Comparison of ENCODE assay signal across 13 cellular contexts in genomic region chr22:37751449-37752188, GRCh38. TPM values are rescaled to one million over a fixed set of nuclear protein-coding genes. Genes with fewer than 3 reads are reported as not detected.
DNase-seq lines count a peak whose midpoint lies in the region; ATAC-seq, FAIRE-seq and TF ChIP-seq lines count a peak whose summit lies in the region.
"Had no signal": no experiment of that assay in that cellular context is flagged by ENCODE, and none has a peak within 500 bp of the region (broad histone marks: within the 10 kb centered on the region; RNA-seq: fewer than 3 reads in every experiment).

No MANE protein-coding gene starts in this region.

- no peak for TF ChIP-seq EP300 in HepG2 (IDR thresholded peaks at IDR 0.05; ENCODE audit: low read depth in 2 of 2, low read length in 2 of 2)
- no peak for TF ChIP-seq EP300 in HepG2 (CRISPR knock-in tag; IDR thresholded peaks at IDR 0.05; ENCODE audit: borderline replicate concordance)

- CTCF ChIA-PET in mammary epithelial cell (lab: Charles Lee; ENCODE audit: low non-redundant PET) (interaction anchor here (0.5 to 0.6 kb wide), 3 partner anchors 41 to 200 kb away, joined by 3 to 6 read pairs (median 5); no protein-coding TSS in a partner anchor), HepG2 (lab: Yijun Ruan, JAX; ENCODE audit: low intra/inter-chr PET ratio, low total read pairs) (no interaction called here)

- H3K36me3 ChIP-seq in mammary epithelial cell (ENCODE audit: insufficient read depth, low read length) (peaks cover 20% of the 10 kb centered on the region), HepG2 (replicated peaks in 1 of 2; ENCODE audit: control insufficient read depth in 1 of 2, insufficient read depth in 2 of 2, low read length in 2 of 2) (peaks cover 2 to 24% of the 10 kb centered on the region in 2 experiments; a peak in 4 of 5 replicates), skeletal muscle tissue (ENCODE audit: control insufficient read depth in 3 of 3, insufficient read depth in 3 of 3, low read length in 3 of 3) (peaks cover 18 to 23% (median 22%) of the 10 kb centered on the region in 3 donors)

- H3K27ac ChIP-seq in mammary epithelial cell (ENCODE audit: insufficient read depth, low read depth, low read length) (peak overlapping the region; percentile 48), HepG2 (ENCODE audit: extremely low read length, insufficient read depth, low read length) (no peak overlapping the region), skeletal muscle tissue (ENCODE audit: low read depth, low read length) (peak overlapping the region; percentile 68)

- in situ Hi-C loops in mammary epithelial cell (cut with MboI; ENCODE audit: low sequenced_read_pairs in 2 of 2) = no loop called here
- in situ Hi-C loops in HepG2 (cut with HindIII; ENCODE audit: extremely low pct_ligation_motif_present, low pct_unique_long_range_greater_than_20kb) = no loop called here

- no peak overlapping the region for H2AFZ ChIP-seq in mammary epithelial cell (ENCODE audit: low read depth, low read length)
- no peak overlapping the region for H2AFZ ChIP-seq in HepG2 (ENCODE audit: low read length)

- H3K9ac ChIP-seq in mammary epithelial cell (ENCODE audit: insufficient read depth, low read length) = peak overlapping the region; percentile 2
- H3K9ac ChIP-seq in HepG2 (ENCODE audit: insufficient read depth, low read depth, low read length) = no peak overlapping the region
- peak overlapping the region; percentile 14 to 76 (median 63) for H3K9ac ChIP-seq in skeletal muscle tissue (ENCODE audit: low read depth in 1 of 3, low read length in 3 of 3)

- H3K4me3 ChIP-seq in mammary epithelial cell (replicated peaks in 1 of 3; ENCODE audit: insufficient read depth in 1 of 3, low read depth in 2 of 3, low read length in 3 of 3) (no peak overlapping the region), HepG2 (replicated peaks in 1 of 3; ENCODE audit: insufficient read depth in 1 of 3, low read depth in 2 of 3, low read length in 3 of 3) (no peak overlapping the region), skeletal muscle tissue (ENCODE audit: low read length in 3 of 3) (no peak overlapping the region)

- ATAC-seq in HepG2 (no peak), GM19328 (IDR thresholded peaks at IDR 0.05; ENCODE audit: unreplicated experiment) (no peak), HG02642 (IDR thresholded peaks at IDR 0.05; ENCODE audit: poor library complexity, unreplicated experiment) (no peak), GM18867 (IDR thresholded peaks at IDR 0.05; ENCODE audit: unreplicated experiment) (no peak)

- peak overlapping the region; percentile 32 for H3K4me2 ChIP-seq in mammary epithelial cell (ENCODE audit: insufficient read depth, low read depth, low read length)
- H3K4me2 ChIP-seq in HepG2 (ENCODE audit: low read depth, low read length) = peak overlapping the region; percentile 23; the same call in 1 of the 2 replicates

- H3K79me2 ChIP-seq in mammary epithelial cell (ENCODE audit: insufficient read depth, low read length) (peaks cover 70% of the 10 kb centered on the region), HepG2 (ENCODE audit: insufficient read depth, low read length) (peaks cover 14% of the 10 kb centered on the region)

- DNase-seq in ELR (ENCODE audit: low read depth) = peak; percentile 53
- no peak for DNase-seq in mammary epithelial cell
- no peak for DNase-seq in HepG2 (ENCODE audit: low spot score)
- DNase-seq in kidney glomerular epithelial cell (lab: John Stamatoyannopoulos, UW) = no peak
- DNase-seq: activated CD4-positive, alpha-beta T cell treated with anti-CD3 and anti-CD28 coated beads, Interleukin-2, amount 50 U/mL, for 4 hours; activated naive CD8-positive, alpha-beta T cell treated with anti-CD3 and anti-CD28 coated beads for 36 hours; KBM-7; NCI-H2227 treated with DMSO at 0.1 percent for 48 hours; stimulated activated CD4-positive, alpha-beta T cell treated with anti-CD3 and anti-CD28 coated beads, Interleukin-4, amount 100 ng/mL, for 4 hours had no signal

- intact Hi-C loops in mammary epithelial cell (cut with micrococcal nuclease) (loop anchor here (1.0 to 5.0 kb wide), 5 partner anchors 26 to 216 kb away; partner anchors contain the start of genes GCAT, GGA1 and LGALS1), HepG2 (cut with micrococcal nuclease; ENCODE audit: unreplicated experiment) (no loop called here)

- H3K4me1 ChIP-seq in mammary epithelial cell (ENCODE audit: insufficient read depth, low read length) (peaks cover 80% of the 10 kb centered on the region), HepG2 (ENCODE audit: insufficient read depth, low read length) (peaks cover 54% of the 10 kb centered on the region), skeletal muscle tissue (ENCODE audit: control insufficient read depth in 3 of 3, insufficient read depth in 3 of 3, low read length in 3 of 3) (peaks cover 55 to 64% (median 60%) of the 10 kb centered on the region in 3 donors)

- H3K9me3 ChIP-seq in mammary epithelial cell (replicated peaks; ENCODE audit: insufficient read depth, low read length) (no peaks in the 10 kb centered on the region), HepG2 (ENCODE audit: low read length) (no peaks in the 10 kb centered on the region), skeletal muscle tissue (ENCODE audit: control insufficient read depth in 3 of 3, low read length in 3 of 3) (no peaks in the 10 kb centered on the region)

- no peaks in the 10 kb centered on the region for H3K27me3 ChIP-seq in mammary epithelial cell (ENCODE audit: insufficient read depth, low read length)
- no peaks in the 10 kb centered on the region for H3K27me3 ChIP-seq in HepG2 (ENCODE audit: control insufficient read depth in 1 of 2, insufficient read depth in 2 of 2, low read length in 2 of 2)
- H3K27me3 ChIP-seq in skeletal muscle tissue (ENCODE audit: control insufficient read depth in 3 of 3, insufficient read depth in 3 of 3, low read length in 3 of 3) = no peaks in the 10 kb centered on the region

- dilution Hi-C loops in mammary epithelial cell (cut with HindIII; ENCODE audit: low sequenced_read_pairs) = no loop called here

- POLR2A ChIA-PET in HepG2 (lab: Yijun Ruan, JAX) = no interaction called here

- 34% methylated on average over 9 of the region's 11 CpGs for WGBS in mammary epithelial cell (ENCODE audit: low coverage, missing lambda C conversion rate)
- WGBS in HepG2 (ENCODE audit: low lambda C conversion rate) = 93% methylated on average over 6 of the region's 11 CpGs

- no peak for TF ChIP-seq RAD21 in HepG2 (CRISPR knock-in tag; IDR thresholded peaks at IDR 0.05)

- no peak for FAIRE-seq in HepG2 (lab: Jason Lieb, UNC)

- no peak for TF ChIP-seq POLR2A in HepG2 (IDR thresholded peaks at IDR 0.05; ENCODE audit: insufficient read depth in 1 of 2, low read depth in 2 of 2, low read length in 2 of 2)

- TF ChIP-seq CTCF in mammary epithelial cell (conservative IDR thresholded peaks at IDR 0.05 in 1 of 2, IDR thresholded peaks at IDR 0.05 in 1 of 2; ENCODE audit: extremely low read depth in 1 of 2, insufficient read depth in 1 of 2, low read depth in 1 of 2, low read length in 2 of 2) (no peak), HepG2 (CRISPR knock-in tag; IDR thresholded peaks at IDR 0.05) (no peak)

- H4K20me1 ChIP-seq in mammary epithelial cell (ENCODE audit: insufficient read depth, low read length) = no peaks in the 10 kb centered on the region
- no peaks in the 10 kb centered on the region for H4K20me1 ChIP-seq in HepG2 (ENCODE audit: insufficient read depth, low read length)

- BruUV-seq in mammary epithelial cell (replicated peaks; lab: Mats Ljungman, UMichigan) (no TSS peak), HepG2 (replicated peaks; lab: Mats Ljungman, UMichigan) (no TSS peak)

RNA-seq across cellular contexts. Expression of gene TRIOBP, which starts 54.8 kb away (rescaled TPM):
- total RNA-seq in mammary epithelial cell (100 to 1,000 TPM; 117 to 138 TPM), HepG2 (2016; rRNA removed; fragmentation: Illumina TruSeq; extraction: Trizol) (11.3 and 15.4 TPM in 2 replicates), skeletal muscle tissue (26.6 TPM)
- polyA plus RNA-seq in mammary epithelial cell (34.2 TPM), HepG2 (2011; rRNA removed) (6.1 and 10.1 TPM in 2 replicates)
- polyA minus RNA-seq in mammary epithelial cell = 75.7 TPM
- total RNA-seq in HepG2 (2016; cell fraction: cytosol; rRNA removed; fragmentation: Illumina TruSeq; extraction: Trizol; ENCODE audit: low read depth) = 7.1 and 8.1 TPM in 2 replicates
- total RNA-seq in HepG2 (2016; cell fraction: insoluble cytoplasmic fraction; rRNA removed; fragmentation: Illumina TruSeq; extraction: Trizol) = 10.9 and 14.5 TPM in 2 replicates
- 15.0 and 16.4 TPM in 2 replicates for total RNA-seq in HepG2 (2016; cell fraction: membrane; rRNA removed; fragmentation: Illumina TruSeq; extraction: Trizol)
- 12.3 and 18.6 TPM in 2 replicates for total RNA-seq in HepG2 (2016; cell fraction: nucleus; rRNA removed; fragmentation: Illumina TruSeq; extraction: Trizol)
- 5.6 and 8.0 TPM in 2 replicates for polyA plus RNA-seq in HepG2 (2011; cell fraction: cytosol; rRNA removed)
- 19.7 and 19.9 TPM in 2 replicates for polyA plus RNA-seq in HepG2 (2011; cell fraction: nucleus; rRNA removed)
- 7.0 TPM in 2 replicates for polyA plus RNA-seq in HepG2 (2012)
- 7.6 and 8.0 TPM in 2 replicates for polyA plus RNA-seq in HepG2 (2016; cell fraction: cytosol; fragmentation: Illumina TruSeq; extraction: Trizol; ENCODE audit: low read depth)
- 12.7 and 16.2 TPM in 2 replicates for polyA plus RNA-seq in HepG2 (2016; cell fraction: insoluble cytoplasmic fraction; fragmentation: Illumina TruSeq; extraction: Trizol; ENCODE audit: low read depth)
- 12.7 and 14.1 TPM in 2 replicates for polyA plus RNA-seq in HepG2 (2016; cell fraction: membrane; fragmentation: Illumina TruSeq; extraction: Trizol; ENCODE audit: low read depth)
- polyA plus RNA-seq in HepG2 (2016; cell fraction: nucleus; fragmentation: Illumina TruSeq; extraction: Trizol; ENCODE audit: insufficient read depth, low read depth) = 21.7 and 21.8 TPM in 2 replicates
- polyA minus RNA-seq in HepG2 (2011; rRNA and poly(A)+ RNA removed; ENCODE audit: low replicate concordance) = 23.8 and 48.7 TPM in 2 replicates
- 4.7 and 7.0 TPM in 2 replicates for polyA minus RNA-seq in HepG2 (2011; cell fraction: cytosol; rRNA and poly(A)+ RNA removed)
- polyA minus RNA-seq in HepG2 (2011; cell fraction: nucleus; rRNA and poly(A)+ RNA removed) = 13.6 and 16.2 TPM in 2 replicates

RNA-seq across cellular contexts. Expression of gene GCAT, which starts 56.1 kb away (rescaled TPM):
- total RNA-seq in mammary epithelial cell (10 to 100 TPM; 17.3 to 22.4 TPM), HepG2 (2016; rRNA removed; fragmentation: Illumina TruSeq; extraction: Trizol) (50.3 and 56.8 TPM in 2 replicates), skeletal muscle tissue (9.9 TPM)
- polyA plus RNA-seq in mammary epithelial cell (13.6 TPM), HepG2 (2011; rRNA removed) (24.6 and 28.0 TPM in 2 replicates)
- 6.3 TPM for polyA minus RNA-seq in mammary epithelial cell
- 23.1 and 31.8 TPM in 2 replicates for total RNA-seq in HepG2 (2016; cell fraction: cytosol; rRNA removed; fragmentation: Illumina TruSeq; extraction: Trizol; ENCODE audit: low read depth)
- total RNA-seq in HepG2 (2016; cell fraction: insoluble cytoplasmic fraction; rRNA removed; fragmentation: Illumina TruSeq; extraction: Trizol) = 52.6 and 58.0 TPM in 2 replicates
- 32.9 and 38.6 TPM in 2 replicates for total RNA-seq in HepG2 (2016; cell fraction: membrane; rRNA removed; fragmentation: Illumina TruSeq; extraction: Trizol)
- 22.7 and 25.7 TPM in 2 replicates for total RNA-seq in HepG2 (2016; cell fraction: nucleus; rRNA removed; fragmentation: Illumina TruSeq; extraction: Trizol)
- 15.8 and 37.3 TPM in 2 replicates for polyA plus RNA-seq in HepG2 (2011; cell fraction: cytosol; rRNA removed)
- polyA plus RNA-seq in HepG2 (2011; cell fraction: nucleus; rRNA removed) = 35.2 and 54.6 TPM in 2 replicates
- 10.3 and 20.4 TPM in 2 replicates for polyA plus RNA-seq in HepG2 (2012)
- 22.8 and 31.3 TPM in 2 replicates for polyA plus RNA-seq in HepG2 (2016; cell fraction: cytosol; fragmentation: Illumina TruSeq; extraction: Trizol; ENCODE audit: low read depth)
- polyA plus RNA-seq in HepG2 (2016; cell fraction: insoluble cytoplasmic fraction; fragmentation: Illumina TruSeq; extraction: Trizol; ENCODE audit: low read depth) = 55.4 and 57.3 TPM in 2 replicates
- 28.0 and 32.8 TPM in 2 replicates for polyA plus RNA-seq in HepG2 (2016; cell fraction: membrane; fragmentation: Illumina TruSeq; extraction: Trizol; ENCODE audit: low read depth)
- 37.4 and 40.9 TPM in 2 replicates for polyA plus RNA-seq in HepG2 (2016; cell fraction: nucleus; fragmentation: Illumina TruSeq; extraction: Trizol; ENCODE audit: insufficient read depth, low read depth)
- polyA minus RNA-seq in HepG2 (2011; rRNA and poly(A)+ RNA removed; ENCODE audit: low replicate concordance) = 8.3 and 44.9 TPM in 2 replicates
- 21.9 and 27.6 TPM in 2 replicates for polyA minus RNA-seq in HepG2 (2011; cell fraction: cytosol; rRNA and poly(A)+ RNA removed)
- polyA minus RNA-seq in HepG2 (2011; cell fraction: nucleus; rRNA and poly(A)+ RNA removed) = 18.2 TPM in 2 replicates
